In genomic region chr13:112908342-112908741, GRCh38 we compare ENCODE assay signal across 16 cellular contexts.
DNase-seq lines count a peak whose midpoint lies in the region; ATAC-seq, FAIRE-seq and TF ChIP-seq lines count a peak whose summit lies in the region.
"Had no signal": no experiment of that assay in that cellular context is flagged by ENCODE, and none has a peak within 500 bp of the region (broad histone marks: within the 10 kb centered on the region; RNA-seq: fewer than 3 reads in every experiment).

No MANE protein-coding gene starts in this region.

- no peak for FAIRE-seq in pancreas (lab: Jason Lieb, UNC)

- H3K36me3 ChIP-seq in pancreas (no peaks in the 10 kb centered on the region), SJCRH30 (no peaks in the 10 kb centered on the region), gastrocnemius medialis (no peaks in the 10 kb centered on the region)

- intact Hi-C loops in pancreas (cut with DNase I), result no loop called here
- intact Hi-C loops in right cardiac atrium (cut with DNase I), result no loop called here
- intact Hi-C loops in gastrocnemius medialis (cut with DNase I; ENCODE audit: low total_unique reads), result no loop called here

- TF ChIP-seq POLR2A in gastrocnemius medialis (IDR thresholded peaks at IDR 0.05), result no peak

- peaks cover 0 to 4% (median under 1%) of the 10 kb centered on the region in 3 donors for H3K4me1 ChIP-seq in pancreas
- H3K4me1 ChIP-seq in SJCRH30, result no peaks in the 10 kb centered on the region
- H3K4me1 ChIP-seq in right cardiac atrium (ENCODE audit: control insufficient read depth, insufficient read depth, low read length), result no peaks in the 10 kb centered on the region
- no peaks in the 10 kb centered on the region for H3K4me1 ChIP-seq in gastrocnemius medialis

- no peak for TF ChIP-seq CTCF in C4-2B (conservative IDR thresholded peaks at IDR 0.05)
- TF ChIP-seq CTCF in VCaP (conservative IDR thresholded peaks at IDR 0.05), result no peak
- no peak for TF ChIP-seq CTCF in pancreas (IDR thresholded peaks at IDR 0.05)
- TF ChIP-seq CTCF in gastrocnemius medialis (IDR thresholded peaks at IDR 0.05 in 4 of 5, conservative IDR thresholded peaks at IDR 0.05 in 1 of 5), result no peak

- DNase-seq in pancreas, result no peak
- DNase-seq in SJCRH30, result no peak
- no peak for DNase-seq in right cardiac atrium
- no peak for DNase-seq in gastrocnemius medialis
- DNase-seq: CD4-positive, alpha-beta T cell; GM23248; NCI-H1105 treated with DMSO at 0.1 percent for 48 hours; NCI-H187 treated with DMSO at 0.1 percent for 48 hours; NCI-H446; NCI-H69; NK-92 treated with Interleukin-12 subunit alpha and Interleukin-12 subunit beta, amount 100 ng/mL, for 24 hours; RPMI8226; SIG-M5 had no signal

- ATAC-seq in GM19351 (IDR thresholded peaks at IDR 0.05; ENCODE audit: unreplicated experiment) (peak; percentile 54), pancreas (peak in 3 of 4 donors; percentile 10 to 45 (median 39)), right cardiac atrium (no peak), gastrocnemius medialis (no peak)

- WGBS in pancreas, 2 donors, result 76 to 78% methylated on average over 5 of the region's 5 CpGs
- WGBS in right cardiac atrium, result 82% methylated on average over 5 of the region's 5 CpGs

- H3K9me3 ChIP-seq in pancreas (no peaks in the 10 kb centered on the region), SJCRH30 (replicated peaks) (no peaks in the 10 kb centered on the region), right cardiac atrium (ENCODE audit: control insufficient read depth, low read length) (no peaks in the 10 kb centered on the region), gastrocnemius medialis (no peaks in the 10 kb centered on the region)

- H3K27ac ChIP-seq in C4-2B (peak overlapping the region; percentile 5; the same call in 1 of the 2 replicates), VCaP (peak overlapping the region; percentile 72), pancreas (no peak overlapping the region), SJCRH30 (no peak overlapping the region), right cardiac atrium (ENCODE audit: low read length) (no peak overlapping the region), gastrocnemius medialis (no peak overlapping the region)
- H3K27ac ChIP-seq: GM23248 had no signal

- H3K4me3 ChIP-seq in pancreas, result no peak overlapping the region
- H3K4me3 ChIP-seq in SJCRH30, result no peak overlapping the region
- no peak overlapping the region for H3K4me3 ChIP-seq in right cardiac atrium (ENCODE audit: low read length)
- no peak overlapping the region for H3K4me3 ChIP-seq in gastrocnemius medialis
- H3K4me3 ChIP-seq: GM23248 had no signal

- in situ Hi-C loops in gastrocnemius medialis (cut with MboI; ENCODE audit: low sequenced_read_pairs in 4 of 4), result no loop called here

- H3K27me3 ChIP-seq in pancreas, result no peaks in the 10 kb centered on the region
- peaks cover 4% of the 10 kb centered on the region for H3K27me3 ChIP-seq in SJCRH30
- H3K27me3 ChIP-seq in right cardiac atrium (ENCODE audit: control insufficient read depth, insufficient read depth), result no peaks in the 10 kb centered on the region
- peaks cover 8 to 23% (median 18%) of the 10 kb centered on the region in 3 donors for H3K27me3 ChIP-seq in gastrocnemius medialis

Comparison
In these comparisons a context has a peak if more than half of its experiments do, and no peak if none do; other contexts are left out.
1. H3K27ac ChIP-seq: peak in C4-2B (single experiment) and VCaP (single experiment); none in pancreas (0 of 4), SJCRH30 (single experiment), right cardiac atrium (single experiment) and gastrocnemius medialis (0 of 4).
2. ATAC-seq: peak in GM19351 (single experiment) and pancreas (3 of 4); none in right cardiac atrium (0 of 2) and gastrocnemius medialis (0 of 2).